12 cellular contexts compared by ENCODE assay signal in the genomic region with DNA sequence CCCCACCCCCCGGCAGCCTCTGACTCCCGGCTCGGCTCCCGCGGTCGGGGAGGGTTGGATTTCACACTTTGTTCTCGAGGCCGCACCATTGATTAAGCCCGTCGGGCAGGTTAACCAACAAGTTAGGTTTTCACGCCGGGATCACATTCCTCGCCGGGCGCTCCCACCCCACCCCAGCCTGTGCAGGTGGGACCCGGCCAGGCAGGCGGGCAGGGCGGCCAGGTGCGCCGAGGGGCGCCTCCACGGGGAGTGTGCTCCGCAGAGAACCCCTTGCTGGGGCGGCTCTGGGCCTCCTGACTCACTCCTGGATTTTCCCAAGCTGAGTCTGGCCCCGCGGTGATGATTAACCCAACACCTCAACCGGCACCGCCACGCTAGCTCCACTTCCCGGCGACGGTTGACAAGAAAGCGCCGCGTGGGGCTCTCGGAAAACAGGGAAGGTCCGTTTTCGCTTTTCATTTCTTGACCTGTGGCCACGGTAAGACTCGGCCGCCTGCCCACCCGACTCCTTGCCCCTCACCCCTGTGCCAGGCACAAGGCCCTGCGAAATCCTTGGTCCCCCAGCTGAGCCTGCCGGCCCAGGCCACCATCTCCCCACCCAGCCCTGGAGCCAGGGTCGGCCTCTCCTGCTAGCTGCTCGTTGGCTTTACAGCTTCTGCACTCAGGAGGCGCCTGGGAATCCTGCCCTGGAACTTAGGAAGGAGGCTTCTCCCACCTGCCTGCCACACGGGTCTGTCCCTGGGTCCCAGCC. TPM values are rescaled to one million over a fixed set of nuclear protein-coding genes. Genes with fewer than 3 reads are reported as not detected.
A peak's percentile ranks its signal among the peaks of the same experiment; 100 is the strongest.
DNase-seq lines count a peak whose midpoint lies in the region; ATAC-seq, FAIRE-seq and TF ChIP-seq lines count a peak whose summit lies in the region.
"Had no signal": no experiment of that assay in that cellular context is flagged by ENCODE, and none has a peak within 500 bp of the region (broad histone marks: within the 10 kb centered on the region; RNA-seq: fewer than 3 reads in every experiment).

No MANE protein-coding gene starts in this region.

- H2AFZ ChIP-seq in keratinocyte (ENCODE audit: control insufficient read depth, low read length), result no peak overlapping the region
- H2AFZ ChIP-seq in smooth muscle cell (ENCODE audit: low read depth), result no peak overlapping the region

- H3K9me3 Mint-ChIP-seq in activated naive CD8-positive, alpha-beta T cell treated with anti-CD3 and anti-CD28 coated beads, Interleukin-2, amount 50 U/mL, for 24 hours, result no peaks in the 10 kb centered on the region
- H3K9me3 Mint-ChIP-seq in activated naive CD4-positive, alpha-beta T cell treated with anti-CD3 and anti-CD28 coated beads, Interleukin-2, amount 10 ng/mL, durations not matched to agents 7 days and 5 days, result no peaks in the 10 kb centered on the region
- H3K9me3 Mint-ChIP-seq in stimulated activated naive B cell treated with anti-CD40 and anti-IgM and Interleukin-4, amounts not matched to agents 10 μg/mL and 1 μg/mL and 100 μg/mL, for 72 hours, result no peaks in the 10 kb centered on the region

- DNase-seq in HK-2 (ENCODE audit: unreplicated experiment) (peak; percentile 94), RKO (ENCODE audit: low spot score) (peak; percentile 86), keratinocyte (ENCODE audit: low read depth, low spot score) (no peak), smooth muscle cell (lab: John Stamatoyannopoulos, UW; ENCODE audit: unreplicated experiment) (no peak), NOMO-1 (lab: John Stamatoyannopoulos, UW; ENCODE audit: unreplicated experiment in 2 of 2) (no peak)
- DNase-seq in activated naive CD8-positive, alpha-beta T cell treated with anti-CD3 and anti-CD28 coated beads, Interleukin-2, amount 50 U/mL, for 24 hours, result no peak
- no peak for DNase-seq in activated naive CD4-positive, alpha-beta T cell treated with anti-CD3 and anti-CD28 coated beads, Interleukin-2, amount 10 ng/mL, durations not matched to agents 7 days and 5 days
- DNase-seq in stimulated activated naive B cell treated with anti-CD40 and anti-IgM and Interleukin-4, amounts not matched to agents 10 μg/mL and 1 μg/mL and 100 μg/mL, for 72 hours, result no peak
- DNase-seq: activated T-cell treated with anti-CD3 and anti-CD28 coated beads, Interleukin-2, amount 50 U/mL, for 1 hour; NCI-H2081 treated with DMSO at 0.1 percent for 48 hours had no signal

- H3K4me3 ChIP-seq in keratinocyte (ENCODE audit: control insufficient read depth in 2 of 3, extremely low read depth in 1 of 3, insufficient read depth in 2 of 3, low read depth in 1 of 3, low read length in 3 of 3) (peak overlapping the region; percentile 83 to 98 (median 92)), smooth muscle cell (peak overlapping the region; percentile 38)

- H3K4me3 Mint-ChIP-seq in activated naive CD8-positive, alpha-beta T cell treated with anti-CD3 and anti-CD28 coated beads, Interleukin-2, amount 50 U/mL, for 24 hours, result no peak overlapping the region
- H3K4me3 Mint-ChIP-seq in activated naive CD4-positive, alpha-beta T cell treated with anti-CD3 and anti-CD28 coated beads, Interleukin-2, amount 10 ng/mL, durations not matched to agents 7 days and 5 days, result no peak overlapping the region
- no peak overlapping the region for H3K4me3 Mint-ChIP-seq in stimulated activated naive B cell treated with anti-CD40 and anti-IgM and Interleukin-4, amounts not matched to agents 10 μg/mL and 1 μg/mL and 100 μg/mL, for 72 hours

- no peaks in the 10 kb centered on the region for H3K36me3 Mint-ChIP-seq in activated naive CD8-positive, alpha-beta T cell treated with anti-CD3 and anti-CD28 coated beads, Interleukin-2, amount 50 U/mL, for 24 hours (ENCODE audit: low read depth)
- H3K36me3 Mint-ChIP-seq in activated naive CD4-positive, alpha-beta T cell treated with anti-CD3 and anti-CD28 coated beads, Interleukin-2, amount 10 ng/mL, durations not matched to agents 7 days and 5 days, result no peaks in the 10 kb centered on the region
- no peaks in the 10 kb centered on the region for H3K36me3 Mint-ChIP-seq in stimulated activated naive B cell treated with anti-CD40 and anti-IgM and Interleukin-4, amounts not matched to agents 10 μg/mL and 1 μg/mL and 100 μg/mL, for 72 hours
- H3K36me3 Mint-ChIP-seq: brain had no signal

- H3K27ac ChIP-seq in keratinocyte (ENCODE audit: control insufficient read depth, insufficient read depth, low read length), result peak overlapping the region; percentile 95
- H3K27ac ChIP-seq in smooth muscle cell (ENCODE audit: low read depth), result no peak overlapping the region

- CTCF ChIA-PET in activated naive CD4-positive, alpha-beta T cell treated with anti-CD3 and anti-CD28 coated beads, Interleukin-2, amount 10 ng/mL, durations not matched to agents 7 days and 5 days (lab: Charles Lee), result no interaction called here

- WGBS in smooth muscle cell (ENCODE audit: low lambda C conversion rate), result 48% methylated on average over 42 of the region's 48 CpGs

- H3K4me2 ChIP-seq in keratinocyte (ENCODE audit: control insufficient read depth, extremely low read depth, insufficient read depth, low read depth, low read length) (peak overlapping the region; percentile 99), smooth muscle cell (no peak overlapping the region)

- peaks cover 7% of the 10 kb centered on the region for H3K4me1 Mint-ChIP-seq in activated naive CD8-positive, alpha-beta T cell treated with anti-CD3 and anti-CD28 coated beads, Interleukin-2, amount 50 U/mL, for 24 hours
- peaks cover under 1% of the 10 kb centered on the region for H3K4me1 Mint-ChIP-seq in activated naive CD4-positive, alpha-beta T cell treated with anti-CD3 and anti-CD28 coated beads, Interleukin-2, amount 10 ng/mL, durations not matched to agents 7 days and 5 days
- H3K4me1 Mint-ChIP-seq in stimulated activated naive B cell treated with anti-CD40 and anti-IgM and Interleukin-4, amounts not matched to agents 10 μg/mL and 1 μg/mL and 100 μg/mL, for 72 hours, result peaks cover 4 to 23% of the 10 kb centered on the region in 2 donors

- TF ChIP-seq CTCF in keratinocyte (optimal IDR thresholded peaks at IDR 0.05 in 1 of 3, IDR thresholded peaks at IDR 0.05 in 1 of 3, conservative IDR thresholded peaks at IDR 0.05 in 1 of 3; ENCODE audit: extremely low read depth in 1 of 3, insufficient read depth in 2 of 3, low read length in 3 of 3), result no peak
- no peak for TF ChIP-seq CTCF in smooth muscle cell (IDR thresholded peaks at IDR 0.05; ENCODE audit: borderline replicate concordance, insufficient read depth, poor library complexity, severe bottlenecking)

- H3K9me3 ChIP-seq in keratinocyte (ENCODE audit: control insufficient read depth, low read depth, low read length) (no peaks in the 10 kb centered on the region), smooth muscle cell (replicated peaks; ENCODE audit: low read depth) (no peaks in the 10 kb centered on the region)

- peak overlapping the region; percentile 96 for H3K9ac ChIP-seq in keratinocyte (ENCODE audit: control insufficient read depth, extremely low read depth, insufficient read depth, low read length)
- H3K9ac ChIP-seq in smooth muscle cell (ENCODE audit: low read depth), result no peak overlapping the region

- H3F3A ChIP-seq in smooth muscle cell (ENCODE audit: low read depth), result no peaks in the 10 kb centered on the region

- peaks cover 11% of the 10 kb centered on the region for H3K4me1 ChIP-seq in keratinocyte (ENCODE audit: control insufficient read depth, extremely low read depth, insufficient read depth, low read length)
- H3K4me1 ChIP-seq in smooth muscle cell (ENCODE audit: low read depth), result peaks cover 12% of the 10 kb centered on the region

- no peak for ATAC-seq in activated naive CD8-positive, alpha-beta T cell treated with anti-CD3 and anti-CD28 coated beads, Interleukin-2, amount 50 U/mL, for 24 hours
- ATAC-seq in stimulated activated naive B cell treated with anti-CD40 and anti-IgM and Interleukin-4, amounts not matched to agents 10 μg/mL and 1 μg/mL and 100 μg/mL, for 72 hours (replicated peaks), result no peak

- H3K79me2 ChIP-seq in keratinocyte (ENCODE audit: control insufficient read depth, insufficient read depth, low read length), result peaks cover 52% of the 10 kb centered on the region
- no peaks in the 10 kb centered on the region for H3K79me2 ChIP-seq in smooth muscle cell (ENCODE audit: low read depth)

- peaks cover 0 to 5% of the 10 kb centered on the region in 2 experiments for H3K36me3 ChIP-seq in keratinocyte (ENCODE audit: control insufficient read depth in 2 of 2, extremely low read depth in 1 of 2, insufficient read depth in 2 of 2, low read length in 2 of 2)
- H3K36me3 ChIP-seq in smooth muscle cell (ENCODE audit: low read depth), result no peaks in the 10 kb centered on the region

- peak; percentile 46 for FAIRE-seq in keratinocyte (lab: Jason Lieb, UNC)

- dilution Hi-C loops in keratinocyte (cut with MboI; ENCODE audit: extremely low pct_ligation_motif_present, low sequenced_read_pairs), result no loop called here

- H3K27ac Mint-ChIP-seq in activated naive CD8-positive, alpha-beta T cell treated with anti-CD3 and anti-CD28 coated beads, Interleukin-2, amount 50 U/mL, for 24 hours, result no peak overlapping the region
- no peak overlapping the region for H3K27ac Mint-ChIP-seq in activated naive CD4-positive, alpha-beta T cell treated with anti-CD3 and anti-CD28 coated beads, Interleukin-2, amount 10 ng/mL, durations not matched to agents 7 days and 5 days
- no peak overlapping the region for H3K27ac Mint-ChIP-seq in stimulated activated naive B cell treated with anti-CD40 and anti-IgM and Interleukin-4, amounts not matched to agents 10 μg/mL and 1 μg/mL and 100 μg/mL, for 72 hours

- H4K20me1 ChIP-seq in keratinocyte (ENCODE audit: control insufficient read depth, extremely low read depth, insufficient read depth, low read length), result peaks cover 7% of the 10 kb centered on the region
- no peaks in the 10 kb centered on the region for H4K20me1 ChIP-seq in smooth muscle cell (ENCODE audit: low read depth)

- H3K27me3 Mint-ChIP-seq in activated naive CD8-positive, alpha-beta T cell treated with anti-CD3 and anti-CD28 coated beads, Interleukin-2, amount 50 U/mL, for 24 hours, result no peaks in the 10 kb centered on the region
- H3K27me3 Mint-ChIP-seq in activated naive CD4-positive, alpha-beta T cell treated with anti-CD3 and anti-CD28 coated beads, Interleukin-2, amount 10 ng/mL, durations not matched to agents 7 days and 5 days, result peaks cover 27% of the 10 kb centered on the region
- peaks cover 0 to 18% of the 10 kb centered on the region in 2 donors for H3K27me3 Mint-ChIP-seq in stimulated activated naive B cell treated with anti-CD40 and anti-IgM and Interleukin-4, amounts not matched to agents 10 μg/mL and 1 μg/mL and 100 μg/mL, for 72 hours

- H3K9me1 ChIP-seq in keratinocyte (ENCODE audit: control insufficient read depth, extremely low read depth, insufficient read depth, low read length), result no peaks in the 10 kb centered on the region

- H3K27me3 ChIP-seq in keratinocyte (ENCODE audit: control insufficient read depth, extremely low read depth, insufficient read depth, low read length) (no peaks in the 10 kb centered on the region), smooth muscle cell (ENCODE audit: low read depth) (peaks cover 10% of the 10 kb centered on the region)

RNA-seq across cellular contexts. Expression of gene TTLL10, which starts 8.8 kb away (rescaled TPM):
- polyA plus RNA-seq in keratinocyte, result not detected in 3 replicates
- polyA plus RNA-seq in keratinocyte (2011; ENCODE audit: low read depth), result not detected
- polyA plus RNA-seq in keratinocyte (2011; cell fraction: cytosol; rRNA removed), result not detected in 2 replicates
- polyA plus RNA-seq in keratinocyte (2011; cell fraction: nucleus; rRNA removed), result 0.31 TPM in 1 of 2 replicates, not detected in the other
- polyA plus RNA-seq in keratinocyte (2012; ENCODE audit: low replicate concordance), result 0.07 TPM in 1 of 2 replicates, not detected in the other
- polyA minus RNA-seq in keratinocyte, result 0.23 TPM in 1 of 3 replicates, not detected in the others
- polyA minus RNA-seq in keratinocyte (2011; cell fraction: cytosol; rRNA and poly(A)+ RNA removed), result not detected
- not detected in 2 replicates for polyA minus RNA-seq in keratinocyte (2011; cell fraction: nucleus; rRNA and poly(A)+ RNA removed)
- total RNA-seq in smooth muscle cell, result not detected in 2 replicates
- 0.45 TPM in 1 of 2 replicates, not detected in the other for polyA plus RNA-seq in smooth muscle cell
- total RNA-seq: lower leg skin had no signal

RNA-seq across cellular contexts. Expression of gene TNFRSF18, which starts 41.5 kb away (rescaled TPM):
- 0.09 to 0.63 TPM (median 0.21 TPM) in 3 replicates for polyA plus RNA-seq in keratinocyte
- not detected for polyA plus RNA-seq in keratinocyte (2011; ENCODE audit: low read depth)
- 0.07 and 0.34 TPM in 2 replicates for polyA plus RNA-seq in keratinocyte (2011; cell fraction: cytosol; rRNA removed)
- polyA plus RNA-seq in keratinocyte (2011; cell fraction: nucleus; rRNA removed), result 0.23 and 0.88 TPM in 2 replicates
- polyA plus RNA-seq in keratinocyte (2012; ENCODE audit: low replicate concordance), result 0.18 and 0.21 TPM in 2 replicates
- not detected in 3 replicates for polyA minus RNA-seq in keratinocyte
- polyA minus RNA-seq in keratinocyte (2011; cell fraction: cytosol; rRNA and poly(A)+ RNA removed), result not detected
- polyA minus RNA-seq in keratinocyte (2011; cell fraction: nucleus; rRNA and poly(A)+ RNA removed), result 0.78 TPM in 1 of 2 replicates, not detected in the other
- 1.9 and 4.8 TPM in 2 replicates for total RNA-seq in smooth muscle cell
- polyA plus RNA-seq in smooth muscle cell, result 12.2 and 15.8 TPM in 2 replicates

RNA-seq across cellular contexts. Expression of gene C1orf159, which starts 49.0 kb away (rescaled TPM):
- polyA plus RNA-seq in keratinocyte, result 6.1 to 8.8 TPM (median 8.0 TPM) in 3 replicates
- polyA plus RNA-seq in keratinocyte (2011; ENCODE audit: low read depth), result 3.2 TPM
- 3.5 and 10.1 TPM in 2 replicates for polyA plus RNA-seq in keratinocyte (2011; cell fraction: cytosol; rRNA removed)
- polyA plus RNA-seq in keratinocyte (2011; cell fraction: nucleus; rRNA removed), result 19.2 and 30.8 TPM in 2 replicates
- 9.8 and 11.1 TPM in 2 replicates for polyA plus RNA-seq in keratinocyte (2012; ENCODE audit: low replicate concordance)
- 2.4 to 4.1 TPM (median 3.7 TPM) in 3 replicates for polyA minus RNA-seq in keratinocyte
- 8.4 TPM for polyA minus RNA-seq in keratinocyte (2011; cell fraction: cytosol; rRNA and poly(A)+ RNA removed)
- 9.0 and 9.5 TPM in 2 replicates for polyA minus RNA-seq in keratinocyte (2011; cell fraction: nucleus; rRNA and poly(A)+ RNA removed)
- 9.3 and 24.5 TPM in 2 replicates for total RNA-seq in smooth muscle cell
- polyA plus RNA-seq in smooth muscle cell, result 20.2 and 27.1 TPM in 2 replicates

RNA-seq across cellular contexts. Expression of gene TNFRSF4, which starts 49.1 kb away (rescaled TPM):
- polyA plus RNA-seq in keratinocyte, result 0.04 TPM in 1 of 3 replicates, not detected in the others
- not detected for polyA plus RNA-seq in keratinocyte (2011; ENCODE audit: low read depth)
- not detected in 2 replicates for polyA plus RNA-seq in keratinocyte (2011; cell fraction: cytosol; rRNA removed)
- not detected in 2 replicates for polyA plus RNA-seq in keratinocyte (2011; cell fraction: nucleus; rRNA removed)
- polyA plus RNA-seq in keratinocyte (2012; ENCODE audit: low replicate concordance), result not detected in 2 replicates
- polyA minus RNA-seq in keratinocyte, result not detected in 3 replicates
- polyA minus RNA-seq in keratinocyte (2011; cell fraction: cytosol; rRNA and poly(A)+ RNA removed), result not detected
- not detected in 2 replicates for polyA minus RNA-seq in keratinocyte (2011; cell fraction: nucleus; rRNA and poly(A)+ RNA removed)
- total RNA-seq in smooth muscle cell, result 0.54 TPM in 1 of 2 replicates, not detected in the other
- 0.79 TPM in 1 of 2 replicates, not detected in the other for polyA plus RNA-seq in smooth muscle cell

Comparison
In these comparisons a context has a peak if more than half of its experiments do, and no peak if none do; other contexts are left out.
1. DNase-seq: peak in HK-2 (single experiment) and RKO (single experiment); none in keratinocyte (single experiment), smooth muscle cell (single experiment), activated naive CD8-positive, alpha-beta T cell treated with anti-CD3 and anti-CD28 coated beads, Interleukin-2, amount 50 U/mL, for 24 hours (single experiment), NOMO-1 (0 of 2), activated naive CD4-positive, alpha-beta T cell treated with anti-CD3 and anti-CD28 coated beads, Interleukin-2, amount 10 ng/mL, durations not matched to agents 7 days and 5 days (single experiment) and stimulated activated naive B cell treated with anti-CD40 and anti-IgM and Interleukin-4, amounts not matched to agents 10 μg/mL and 1 μg/mL and 100 μg/mL, for 72 hours (single experiment).